8 cellular contexts compared by ENCODE assay signal in genomic region chr9:114738581-114739316, GRCh38. TPM values are rescaled to one million over a fixed set of nuclear protein-coding genes. Genes with fewer than 3 reads are reported as not detected.
DNase-seq lines count a peak whose midpoint lies in the region; ATAC-seq and TF ChIP-seq lines count a peak whose summit lies in the region.

No MANE protein-coding gene starts in this region.

- TF ChIP-seq CTCF in lower leg skin (IDR thresholded peaks at IDR 0.05) = peak in 1 of 3 donors; percentile 85

- H3K4me3 ChIP-seq in lower leg skin (ENCODE audit: low read depth, poor library complexity, severe bottlenecking) = no peak overlapping the region

- intact Hi-C loops in lower leg skin (cut with DNase I; ENCODE audit: low total_unique reads) = loop anchor here (5.0 kb wide), 1 partner anchor 174 kb away; no protein-coding TSS in a partner anchor

- ATAC-seq in HG03139 (IDR thresholded peaks at IDR 0.05; ENCODE audit: unreplicated experiment) (peak; percentile 91), GM18502 (IDR thresholded peaks at IDR 0.05; ENCODE audit: poor library complexity, unreplicated experiment) (no peak)

- DNase-seq in GF-D8 (lab: John Stamatoyannopoulos, UW) (peak; percentile 36), NCI-H82 (lab: John Stamatoyannopoulos, UW) (peak; percentile 77), dermis blood vessel endothelial cell (peak; percentile 95), lower leg skin (ENCODE audit: low spot score in 2 of 2) (peak; percentile 76 to 94)
- DNase-seq in activated CD4-positive, alpha-beta T cell treated with anti-CD3 and anti-CD28 coated beads, Interleukin-2, amount 50 U/mL, for 4 hours = peak; percentile 68 to 71
- DNase-seq in stimulated activated CD8-positive, alpha-beta memory T cell treated with anti-CD3 and anti-CD28 coated beads, Interleukin-15, amount 100 ng/mL, for 4 hours (ENCODE audit: low read depth in 2 of 2) = peak; percentile 34 to 61

- WGBS in lower leg skin, 2 donors = 24 to 29% methylated on average over 8 of the region's 8 CpGs

- no peak for TF ChIP-seq POLR2A in lower leg skin (IDR thresholded peaks at IDR 0.05)

RNA-seq across cellular contexts. Expression of gene TEX48, which starts 56.8 kb away (rescaled TPM):
- total RNA-seq in dermis blood vessel endothelial cell (not detected in 2 replicates), lower leg skin (not detected)

Comparison
In these comparisons a context has a peak if more than half of its experiments do, and no peak if none do; other contexts are left out.
1. DNase-seq: peak in every context shown above with its lines; median percentile 95 in dermis blood vessel endothelial cell; 85 in lower leg skin; 77 in NCI-H82; 70 in activated CD4-positive, alpha-beta T cell treated with anti-CD3 and anti-CD28 coated beads, Interleukin-2, amount 50 U/mL, for 4 hours; 48 in stimulated activated CD8-positive, alpha-beta memory T cell treated with anti-CD3 and anti-CD28 coated beads, Interleukin-15, amount 100 ng/mL, for 4 hours; 36 in GF-D8.